1 cellular context compared by ENCODE assay signal in the genomic region with DNA sequence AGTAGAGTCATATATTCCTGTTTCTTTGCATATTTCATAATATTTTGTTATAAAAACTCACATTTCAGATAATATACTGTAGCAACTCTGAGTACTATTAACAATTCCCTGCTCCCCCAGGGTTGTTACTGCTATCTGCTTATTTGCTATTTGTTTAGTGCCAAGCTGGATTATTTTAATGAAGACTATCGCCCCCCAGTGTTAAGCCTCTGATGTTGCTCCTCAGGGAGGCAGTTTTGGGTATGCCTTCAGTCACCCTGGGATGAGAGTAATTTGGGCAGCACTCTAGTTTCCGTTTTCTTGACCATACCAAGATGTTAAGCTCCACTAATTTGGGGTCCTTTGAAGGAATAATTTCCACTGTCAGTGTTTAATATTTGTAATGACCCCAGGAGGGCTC.
TF ChIP-seq lines count a peak whose summit lies in the region.

No MANE protein-coding gene starts in this region.

TF ChIP-seq in H1, 55 proteins besides CTCF, POLR2A, EP300 and RAD21:
- no peak for TF ChIP-seq SP4 (IDR thresholded peaks at IDR 0.05; ENCODE audit: low read length)
- no peak for TF ChIP-seq GTF2F1 (IDR thresholded peaks at IDR 0.05; ENCODE audit: borderline replicate concordance, low read depth, low read length)
- TF ChIP-seq KDM5A (IDR thresholded peaks at IDR 0.05; ENCODE audit: low read length) = no peak
- no peak for TF ChIP-seq SP2 (IDR thresholded peaks at IDR 0.05; ENCODE audit: low read length)
- no peak for TF ChIP-seq JUND (IDR thresholded peaks at IDR 0.05; ENCODE audit: low read length)
- no peak for TF ChIP-seq SIRT6 (IDR thresholded peaks at IDR 0.05; ENCODE audit: low read length)
- no peak for TF ChIP-seq EGR1 (IDR thresholded peaks at IDR 0.05; ENCODE audit: borderline replicate concordance, low read depth, low read length)
